ENCODE assay signal across 23 cellular contexts in the genomic region with DNA sequence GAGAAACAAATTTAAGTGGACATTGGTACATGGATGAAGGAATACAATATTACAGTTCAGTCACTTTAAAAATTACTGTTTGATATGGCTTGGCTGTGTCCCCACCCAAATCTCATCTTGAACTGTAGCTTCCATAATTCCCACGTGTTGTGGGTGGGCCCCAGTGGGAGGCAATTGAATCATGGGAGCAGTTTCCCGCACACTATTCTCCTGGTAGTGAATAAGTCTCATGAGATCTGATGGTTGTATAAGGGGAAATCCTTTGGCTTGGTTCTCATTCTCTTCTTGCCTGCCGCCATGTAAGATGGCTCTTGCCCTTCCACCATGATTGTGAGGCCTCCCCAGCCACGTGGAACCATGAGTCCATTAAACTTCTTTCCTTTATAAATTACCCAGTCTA.
"Had no signal": no experiment of that assay in that cellular context is flagged by ENCODE, and none has a peak within 500 bp of the region (broad histone marks: within the 10 kb centered on the region; RNA-seq: fewer than 3 reads in every experiment).

No MANE protein-coding gene starts in this region.

- DNase-seq: IMR-90, Karpas-422, KG1, MM.1S, NCI-H1092 treated with DMSO at 0.1 percent for 48 hours, NCI-H1436, NCI-H187, NCI-H2029, NCI-H2081 treated with DMSO at 0.1 percent for 48 hours, NCI-H2171, NCI-H226, NCI-H446, NCI-H510A, NCI-H524 treated with DMSO at 0.1 percent for 48 hours, NCI-H69, NCI-H774, PC-9, Right ventricle myocardium superior, RPMI8226, SIG-M5 had no signal

- H3K4me2 ChIP-seq: PC-9 had no signal

- H3K27me3 ChIP-seq: SJSA1 had no signal

- H3K36me3 ChIP-seq: SJSA1 had no signal

- H3K4me1 ChIP-seq: SJSA1 had no signal

- H2AFZ ChIP-seq: PC-9 had no signal

- H3K27ac ChIP-seq: PC-9, SJSA1 had no signal

- H3K4me3 ChIP-seq: PC-9, SJSA1 had no signal

- ATAC-seq: HepG2, SK-N-SH treated with all-trans-retinoic acid at 6 μM for 48 hours had no signal

- H3K9me3 ChIP-seq: SJSA1 had no signal
